Comparison of ENCODE assay signal across 1 cellular context in the genomic region with DNA sequence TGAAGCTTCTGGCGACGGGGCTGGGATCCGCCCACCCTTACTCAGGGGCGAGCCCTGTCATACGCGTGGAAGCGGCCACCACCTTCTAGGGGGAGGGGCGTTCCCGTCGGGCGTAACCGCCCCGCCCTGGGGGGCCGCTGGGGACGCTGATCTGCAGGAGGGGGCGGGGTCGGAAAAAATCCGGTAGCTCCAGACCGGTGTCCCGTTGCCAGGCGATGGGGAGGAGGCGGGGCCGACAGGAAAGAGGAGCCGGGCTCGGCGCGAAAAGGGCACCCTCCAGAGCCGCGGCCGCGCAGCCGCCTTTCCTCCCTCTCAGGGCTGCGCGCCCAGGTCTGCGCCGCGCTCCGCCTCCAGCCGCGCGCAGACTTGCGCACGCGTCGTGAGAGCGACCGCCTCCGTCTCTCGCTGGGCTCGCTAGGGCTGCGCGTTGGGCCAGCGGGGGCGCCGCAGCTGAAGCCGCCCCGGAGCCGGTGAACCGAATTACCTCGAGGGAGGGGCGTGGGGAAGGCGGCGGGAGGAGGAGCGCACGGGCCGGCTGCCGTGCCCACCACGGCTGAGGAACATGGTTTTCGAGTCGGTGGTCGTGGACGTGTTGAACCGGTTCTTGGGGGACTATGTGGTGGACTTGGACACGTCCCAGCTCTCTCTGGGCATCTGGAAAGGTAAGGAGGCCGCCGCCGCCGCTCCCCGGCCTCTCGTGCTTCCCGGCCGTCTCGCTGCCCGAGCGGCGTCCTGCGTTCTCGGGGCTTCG.
A peak's percentile ranks its signal among the peaks of the same experiment; 100 is the strongest.
TF ChIP-seq lines count a peak whose summit lies in the region.

Gene VPS13A (plus strand): TSS at position 392 of the 751 bp plus-strand sequence. CDS start 171 bp downstream, at position 563.

TF ChIP-seq in HepG2, 621 proteins besides CTCF, POLR2A, EP300 and RAD21 (continued from another document and continues in another):
- no peak for TF ChIP-seq SMC3 (IDR thresholded peaks at IDR 0.05; ENCODE audit: low read length)
- TF ChIP-seq, protein P1, sequence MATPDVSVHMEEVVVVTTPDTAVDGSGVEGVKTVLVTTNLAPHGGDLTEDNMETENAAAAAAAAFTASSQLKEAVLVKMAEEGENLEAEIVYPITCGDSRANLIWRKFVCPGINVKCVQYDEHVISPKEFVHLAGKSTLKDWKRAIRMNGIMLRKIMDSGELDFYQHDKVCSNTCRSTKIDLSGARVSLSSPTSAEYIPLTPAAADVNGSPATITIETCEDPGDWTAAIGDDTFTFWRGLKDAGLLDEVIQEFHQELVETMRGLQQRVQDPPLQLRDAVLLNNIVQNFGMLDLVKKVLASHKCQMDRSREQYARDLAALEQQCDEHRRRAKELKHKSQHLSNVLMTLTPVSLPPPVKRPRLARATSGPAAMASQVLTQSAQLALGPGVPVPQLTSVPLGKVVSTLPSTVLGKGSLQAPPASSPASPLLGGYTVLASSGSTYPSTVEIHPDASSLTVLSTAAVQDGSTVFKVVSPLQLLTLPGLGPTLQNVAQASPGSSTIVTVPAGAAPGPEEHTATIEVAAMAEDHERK (CRISPR knock-in tag; IDR thresholded peaks at IDR 0.05; ENCODE audit: low read depth), result no peak; the same call in 1 of the 2 replicates
- no peak; the same call in 1 of the 2 replicates for TF ChIP-seq ZNF777 (CRISPR knock-in tag; IDR thresholded peaks at IDR 0.05)
- 0 out of 2 replicates have a peak, but pooled peaks have one; percentile 12 for TF ChIP-seq ZNF224 (CRISPR knock-in tag; IDR thresholded peaks at IDR 0.05)
- TF ChIP-seq XBP1 (CRISPR knock-in tag; IDR thresholded peaks at IDR 0.05), result no peak
- TF ChIP-seq, protein P2, sequence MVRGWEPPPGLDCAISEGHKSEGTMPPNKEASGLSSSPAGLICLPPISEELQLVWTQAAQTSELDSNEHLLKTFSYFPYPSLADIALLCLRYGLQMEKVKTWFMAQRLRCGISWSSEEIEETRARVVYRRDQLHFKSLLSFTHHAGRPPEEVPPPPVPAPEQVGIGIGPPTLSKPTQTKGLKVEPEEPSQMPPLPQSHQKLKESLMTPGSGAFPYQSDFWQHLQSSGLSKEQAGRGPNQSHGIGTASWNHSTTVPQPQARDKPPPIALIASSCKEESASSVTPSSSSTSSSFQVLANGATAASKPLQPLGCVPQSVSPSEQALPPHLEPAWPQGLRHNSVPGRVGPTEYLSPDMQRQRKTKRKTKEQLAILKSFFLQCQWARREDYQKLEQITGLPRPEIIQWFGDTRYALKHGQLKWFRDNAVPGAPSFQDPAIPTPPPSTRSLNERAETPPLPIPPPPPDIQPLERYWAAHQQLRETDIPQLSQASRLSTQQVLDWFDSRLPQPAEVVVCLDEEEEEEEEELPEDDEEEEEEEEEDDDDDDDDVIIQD (CRISPR knock-in tag; IDR thresholded peaks at IDR 0.05; ENCODE audit: low read depth), result no peak; the same call in 1 of the 2 replicates
- no peak for TF ChIP-seq ZNF230 (CRISPR knock-in tag; IDR thresholded peaks at IDR 0.05)
- no peak for TF ChIP-seq ZNF737 (CRISPR knock-in tag; IDR thresholded peaks at IDR 0.05; ENCODE audit: borderline replicate concordance)
- TF ChIP-seq U2AF2 (IDR thresholded peaks at IDR 0.05; ENCODE audit: low read depth, low read length), result no peak
- TF ChIP-seq, protein P3, sequence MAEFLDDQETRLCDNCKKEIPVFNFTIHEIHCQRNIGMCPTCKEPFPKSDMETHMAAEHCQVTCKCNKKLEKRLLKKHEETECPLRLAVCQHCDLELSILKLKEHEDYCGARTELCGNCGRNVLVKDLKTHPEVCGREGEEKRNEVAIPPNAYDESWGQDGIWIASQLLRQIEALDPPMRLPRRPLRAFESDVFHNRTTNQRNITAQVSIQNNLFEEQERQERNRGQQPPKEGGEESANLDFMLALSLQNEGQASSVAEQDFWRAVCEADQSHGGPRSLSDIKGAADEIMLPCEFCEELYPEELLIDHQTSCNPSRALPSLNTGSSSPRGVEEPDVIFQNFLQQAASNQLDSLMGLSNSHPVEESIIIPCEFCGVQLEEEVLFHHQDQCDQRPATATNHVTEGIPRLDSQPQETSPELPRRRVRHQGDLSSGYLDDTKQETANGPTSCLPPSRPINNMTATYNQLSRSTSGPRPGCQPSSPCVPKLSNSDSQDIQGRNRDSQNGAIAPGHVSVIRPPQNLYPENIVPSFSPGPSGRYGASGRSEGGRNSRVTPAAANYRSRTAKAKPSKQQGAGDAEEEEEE (CRISPR knock-in tag; IDR thresholded peaks at IDR 0.05; ENCODE audit: borderline replicate concordance), result no peak
- no peak for TF ChIP-seq ZKSCAN8 (CRISPR knock-in tag; IDR thresholded peaks at IDR 0.05; ENCODE audit: borderline replicate concordance)
- TF ChIP-seq, protein P4, sequence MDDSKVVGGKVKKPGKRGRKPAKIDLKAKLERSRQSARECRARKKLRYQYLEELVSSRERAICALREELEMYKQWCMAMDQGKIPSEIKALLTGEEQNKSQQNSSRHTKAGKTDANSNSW (CRISPR knock-in tag; IDR thresholded peaks at IDR 0.05; ENCODE audit: borderline replicate concordance), result no peak
- TF ChIP-seq SP4 (CRISPR knock-in tag; IDR thresholded peaks at IDR 0.05), result peak; percentile 70
- TF ChIP-seq ZNF768 (CRISPR knock-in tag; IDR thresholded peaks at IDR 0.05), result no peak
- TF ChIP-seq SIX1 (CRISPR knock-in tag; IDR thresholded peaks at IDR 0.05; ENCODE audit: borderline replicate concordance), result no peak
- TF ChIP-seq, protein P5, sequence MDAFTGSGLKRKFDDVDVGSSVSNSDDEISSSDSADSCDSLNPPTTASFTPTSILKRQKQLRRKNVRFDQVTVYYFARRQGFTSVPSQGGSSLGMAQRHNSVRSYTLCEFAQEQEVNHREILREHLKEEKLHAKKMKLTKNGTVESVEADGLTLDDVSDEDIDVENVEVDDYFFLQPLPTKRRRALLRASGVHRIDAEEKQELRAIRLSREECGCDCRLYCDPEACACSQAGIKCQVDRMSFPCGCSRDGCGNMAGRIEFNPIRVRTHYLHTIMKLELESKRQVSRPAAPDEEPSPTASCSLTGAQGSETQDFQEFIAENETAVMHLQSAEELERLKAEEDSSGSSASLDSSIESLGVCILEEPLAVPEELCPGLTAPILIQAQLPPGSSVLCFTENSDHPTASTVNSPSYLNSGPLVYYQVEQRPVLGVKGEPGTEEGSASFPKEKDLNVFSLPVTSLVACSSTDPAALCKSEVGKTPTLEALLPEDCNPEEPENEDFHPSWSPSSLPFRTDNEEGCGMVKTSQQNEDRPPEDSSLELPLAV (CRISPR knock-in tag; conservative IDR thresholded peaks at IDR 0.05; ENCODE audit: low read depth), result no peak
- TF ChIP-seq, protein P6, sequence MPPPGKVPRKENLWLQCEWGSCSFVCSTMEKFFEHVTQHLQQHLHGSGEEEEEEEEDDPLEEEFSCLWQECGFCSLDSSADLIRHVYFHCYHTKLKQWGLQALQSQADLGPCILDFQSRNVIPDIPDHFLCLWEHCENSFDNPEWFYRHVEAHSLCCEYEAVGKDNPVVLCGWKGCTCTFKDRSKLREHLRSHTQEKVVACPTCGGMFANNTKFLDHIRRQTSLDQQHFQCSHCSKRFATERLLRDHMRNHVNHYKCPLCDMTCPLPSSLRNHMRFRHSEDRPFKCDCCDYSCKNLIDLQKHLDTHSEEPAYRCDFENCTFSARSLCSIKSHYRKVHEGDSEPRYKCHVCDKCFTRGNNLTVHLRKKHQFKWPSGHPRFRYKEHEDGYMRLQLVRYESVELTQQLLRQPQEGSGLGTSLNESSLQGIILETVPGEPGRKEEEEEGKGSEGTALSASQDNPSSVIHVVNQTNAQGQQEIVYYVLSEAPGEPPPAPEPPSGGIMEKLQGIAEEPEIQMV (CRISPR knock-in tag; IDR thresholded peaks at IDR 0.05; ENCODE audit: low read depth), result no peak
- TF ChIP-seq ZNF121 (CRISPR knock-in tag; IDR thresholded peaks at IDR 0.05), result no peak
- no peak for TF ChIP-seq LBX2 (CRISPR knock-in tag; IDR thresholded peaks at IDR 0.05; ENCODE audit: borderline replicate concordance)
- TF ChIP-seq ZNF792 (CRISPR knock-in tag; IDR thresholded peaks at IDR 0.05), result 0 out of 2 replicates have a peak, but pooled peaks have one; percentile 52
- no peak for TF ChIP-seq SNAPC2 (CRISPR knock-in tag; IDR thresholded peaks at IDR 0.05)
- TF ChIP-seq USF2 (IDR thresholded peaks at IDR 0.05; ENCODE audit: low read depth, low read length), result no peak
- peak; percentile 7; the same call in 1 of the 2 replicates for TF ChIP-seq USF2 (CRISPR knock-in tag; IDR thresholded peaks at IDR 0.05; ENCODE audit: borderline replicate concordance)
- TF ChIP-seq, protein P7, sequence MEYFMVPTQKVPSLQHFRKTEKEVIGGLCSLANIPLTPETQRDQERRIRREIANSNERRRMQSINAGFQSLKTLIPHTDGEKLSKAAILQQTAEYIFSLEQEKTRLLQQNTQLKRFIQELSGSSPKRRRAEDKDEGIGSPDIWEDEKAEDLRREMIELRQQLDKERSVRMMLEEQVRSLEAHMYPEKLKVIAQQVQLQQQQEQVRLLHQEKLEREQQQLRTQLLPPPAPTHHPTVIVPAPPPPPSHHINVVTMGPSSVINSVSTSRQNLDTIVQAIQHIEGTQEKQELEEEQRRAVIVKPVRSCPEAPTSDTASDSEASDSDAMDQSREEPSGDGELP (IDR thresholded peaks at IDR 0.05; ENCODE audit: borderline replicate concordance, low read depth), result no peak
- no peak for TF ChIP-seq ZBTB37 (CRISPR knock-in tag; IDR thresholded peaks at IDR 0.05)
- no peak for TF ChIP-seq ZNF34 (CRISPR knock-in tag; IDR thresholded peaks at IDR 0.05; ENCODE audit: borderline replicate concordance)
- no peak for TF ChIP-seq ONECUT2 (CRISPR knock-in tag; IDR thresholded peaks at IDR 0.05)
- TF ChIP-seq HOXA7 (CRISPR knock-in tag; IDR thresholded peaks at IDR 0.05), result no peak
- TF ChIP-seq KDM4B (CRISPR knock-in tag; IDR thresholded peaks at IDR 0.05), result peak; percentile 37; the same call in 1 of the 2 replicates
- TF ChIP-seq NFIC (IDR thresholded peaks at IDR 0.05; ENCODE audit: low read length), result no peak
- TF ChIP-seq, protein P8, sequence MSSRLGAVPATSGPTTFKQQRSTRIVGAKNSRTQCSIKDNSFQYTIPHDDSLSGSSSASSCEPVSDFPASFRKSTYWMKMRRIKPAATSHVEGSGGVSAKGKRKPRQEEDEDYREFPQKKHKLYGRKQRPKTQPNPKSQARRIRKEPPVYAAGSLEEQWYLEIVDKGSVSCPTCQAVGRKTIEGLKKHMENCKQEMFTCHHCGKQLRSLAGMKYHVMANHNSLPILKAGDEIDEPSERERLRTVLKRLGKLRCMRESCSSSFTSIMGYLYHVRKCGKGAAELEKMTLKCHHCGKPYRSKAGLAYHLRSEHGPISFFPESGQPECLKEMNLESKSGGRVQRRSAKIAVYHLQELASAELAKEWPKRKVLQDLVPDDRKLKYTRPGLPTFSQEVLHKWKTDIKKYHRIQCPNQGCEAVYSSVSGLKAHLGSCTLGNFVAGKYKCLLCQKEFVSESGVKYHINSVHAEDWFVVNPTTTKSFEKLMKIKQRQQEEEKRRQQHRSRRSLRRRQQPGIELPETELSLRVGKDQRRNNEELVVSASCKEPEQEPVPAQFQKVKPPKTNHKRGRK (CRISPR knock-in tag; IDR thresholded peaks at IDR 0.05), result no peak
- TF ChIP-seq MAF1 (CRISPR knock-in tag; IDR thresholded peaks at IDR 0.05; ENCODE audit: borderline replicate concordance), result peak; percentile 11; the same call in 1 of the 2 replicates
- TF ChIP-seq THAP7 (CRISPR knock-in tag; IDR thresholded peaks at IDR 0.05), result no peak
- no peak for TF ChIP-seq THRA (CRISPR knock-in tag; IDR thresholded peaks at IDR 0.05; ENCODE audit: borderline replicate concordance)
- no peak for TF ChIP-seq TRIM24 (CRISPR knock-in tag; IDR thresholded peaks at IDR 0.05)
- no peak for TF ChIP-seq CENPBD1 (CRISPR knock-in tag; IDR thresholded peaks at IDR 0.05; ENCODE audit: borderline replicate concordance, low read depth)
- no peak for TF ChIP-seq CBX1 (IDR thresholded peaks at IDR 0.05; ENCODE audit: low read depth)
- TF ChIP-seq ZNF816 (CRISPR knock-in tag; IDR thresholded peaks at IDR 0.05; ENCODE audit: borderline replicate concordance), result no peak
- no peak for TF ChIP-seq ZFP1 (CRISPR knock-in tag; IDR thresholded peaks at IDR 0.05)
- TF ChIP-seq GTF3A (CRISPR knock-in tag; conservative IDR thresholded peaks at IDR 0.05), result no peak
